In the genomic region with DNA sequence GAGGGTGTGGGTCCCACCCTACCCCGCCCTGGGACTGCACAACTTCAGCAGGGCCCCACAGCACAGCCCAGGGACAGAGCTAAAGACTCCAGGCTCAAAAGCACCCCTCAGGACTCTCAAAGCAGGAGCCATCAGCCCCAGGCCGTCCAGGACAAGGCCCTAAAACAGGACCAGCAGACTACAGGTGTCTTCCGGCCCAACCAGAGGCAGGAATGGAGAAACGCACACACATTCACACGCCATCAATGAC, we compare ENCODE assay signal across 8 cellular contexts. TPM values are rescaled to one million over a fixed set of nuclear protein-coding genes. Genes with fewer than 3 reads are reported as not detected.
DNase-seq lines count a peak whose midpoint lies in the region; ATAC-seq and TF ChIP-seq lines count a peak whose summit lies in the region.

No MANE protein-coding gene starts in this region.

- no peaks in the 10 kb centered on the region for H3K9me3 Mint-ChIP-seq in activated naive CD4-positive, alpha-beta T cell treated with anti-CD3 and anti-CD28 coated beads, Interleukin-2, amount 50 U/mL, for 72 hours
- H3K9me3 Mint-ChIP-seq in stimulated activated naive CD8-positive, alpha-beta T cell treated with anti-CD3 and anti-CD28 coated beads, Interleukin-15, Interleukin-2, amounts not matched to agents 100 ng/mL and 50 ng/mL, for 24 hours = no peaks in the 10 kb centered on the region

- H3K4me1 ChIP-seq in BLaER1 (peaks cover 90% of the 10 kb centered on the region), iPS-18a (ENCODE audit: control insufficient read depth, low read depth, low read length) (peaks cover 15% of the 10 kb centered on the region)

- peak overlapping the region; percentile 88 for H3K9ac ChIP-seq in BLaER1
- peak overlapping the region; percentile 86 for H3K9ac ChIP-seq in iPS-18a (ENCODE audit: low read length)

- no peaks in the 10 kb centered on the region for H3K9me3 ChIP-seq in BLaER1
- no peaks in the 10 kb centered on the region for H3K9me3 ChIP-seq in iPS-18a (ENCODE audit: control insufficient read depth, low read depth, low read length)

- H3K4me3 ChIP-seq in BLaER1 (peak overlapping the region; percentile 73), iPS-18a (ENCODE audit: low read length) (peak overlapping the region; percentile 70)

- H3K4me3 Mint-ChIP-seq in stimulated activated naive CD8-positive, alpha-beta T cell treated with anti-CD3 and anti-CD28 coated beads, Interleukin-15, Interleukin-2, amounts not matched to agents 100 ng/mL and 50 ng/mL, for 24 hours = peak overlapping the region; percentile 82

- peak overlapping the region; percentile 90 for H3K27ac ChIP-seq in BLaER1
- peak overlapping the region; percentile 83 for H3K27ac ChIP-seq in iPS-18a (ENCODE audit: low read length)

- peaks cover 5 to 31% of the 10 kb centered on the region in 2 donors for H3K36me3 Mint-ChIP-seq in activated naive CD4-positive, alpha-beta T cell treated with anti-CD3 and anti-CD28 coated beads, Interleukin-2, amount 50 U/mL, for 72 hours
- H3K36me3 Mint-ChIP-seq in stimulated activated naive CD8-positive, alpha-beta T cell treated with anti-CD3 and anti-CD28 coated beads, Interleukin-15, Interleukin-2, amounts not matched to agents 100 ng/mL and 50 ng/mL, for 24 hours (ENCODE audit: low read depth) = peaks cover 22% of the 10 kb centered on the region

- no peaks in the 10 kb centered on the region for H3K27me3 ChIP-seq in BLaER1
- no peaks in the 10 kb centered on the region for H3K27me3 ChIP-seq in iPS-18a (ENCODE audit: control insufficient read depth, insufficient read depth, low read length)

- H3K27me3 Mint-ChIP-seq in stimulated activated naive CD8-positive, alpha-beta T cell treated with anti-CD3 and anti-CD28 coated beads, Interleukin-15, Interleukin-2, amounts not matched to agents 100 ng/mL and 50 ng/mL, for 24 hours = no peaks in the 10 kb centered on the region

- ATAC-seq in HG02623 (IDR thresholded peaks at IDR 0.05; ENCODE audit: unreplicated experiment) (peak; percentile 8), HG03571 (IDR thresholded peaks at IDR 0.05; ENCODE audit: unreplicated experiment) (no peak), HG03457 (IDR thresholded peaks at IDR 0.05; ENCODE audit: unreplicated experiment) (no peak)
- no peak for ATAC-seq in activated naive CD4-positive, alpha-beta T cell treated with anti-CD3 and anti-CD28 coated beads, Interleukin-2, amount 50 U/mL, for 72 hours

- H3K4me2 ChIP-seq in BLaER1 = peak overlapping the region; percentile 96

- peaks cover 35% of the 10 kb centered on the region for H4K20me1 ChIP-seq in BLaER1

- TF ChIP-seq CTCF in GM13976 (IDR thresholded peaks at IDR 0.05; ENCODE audit: borderline replicate concordance, control extremely low read depth, extremely low read depth, insufficient read depth, missing control alignments) = no peak

- H3K36me3 ChIP-seq in BLaER1 (peaks cover 37% of the 10 kb centered on the region), iPS-18a (ENCODE audit: control insufficient read depth, low read depth, low read length) (peaks cover 23% of the 10 kb centered on the region)

- in situ Hi-C loops in GM13976 (cut with MboI; ENCODE audit: low sequenced_read_pairs, unreplicated experiment) = no loop called here

- peaks cover 63% of the 10 kb centered on the region for H3K4me1 Mint-ChIP-seq in stimulated activated naive CD8-positive, alpha-beta T cell treated with anti-CD3 and anti-CD28 coated beads, Interleukin-15, Interleukin-2, amounts not matched to agents 100 ng/mL and 50 ng/mL, for 24 hours (ENCODE audit: low read depth)

- no peak for DNase-seq in activated naive CD4-positive, alpha-beta T cell treated with anti-CD3 and anti-CD28 coated beads, Interleukin-2, amount 50 U/mL, for 72 hours (ENCODE audit: low spot score in 2 of 2)
- DNase-seq in GM13976 (ENCODE audit: low spot score) = no peak

- peak overlapping the region; percentile 94 to 98 for H3K27ac Mint-ChIP-seq in activated naive CD4-positive, alpha-beta T cell treated with anti-CD3 and anti-CD28 coated beads, Interleukin-2, amount 50 U/mL, for 72 hours
- peak overlapping the region; percentile 88 for H3K27ac Mint-ChIP-seq in stimulated activated naive CD8-positive, alpha-beta T cell treated with anti-CD3 and anti-CD28 coated beads, Interleukin-15, Interleukin-2, amounts not matched to agents 100 ng/mL and 50 ng/mL, for 24 hours

RNA-seq across cellular contexts. Expression of a gene that starts 26.1 kb away (rescaled TPM):
- total RNA-seq in activated naive CD4-positive, alpha-beta T cell treated with anti-CD3 and anti-CD28 coated beads, Interleukin-2, amount 50 U/mL, for 72 hours = 10 to 100 TPM; 10.1 to 15.9 TPM

RNA-seq across cellular contexts. Expression of a gene that starts 31.4 kb away (rescaled TPM):
- total RNA-seq in activated naive CD4-positive, alpha-beta T cell treated with anti-CD3 and anti-CD28 coated beads, Interleukin-2, amount 50 U/mL, for 72 hours = 10 to 100 TPM; 64.0 to 75.3 TPM

RNA-seq across cellular contexts. Expression of a gene that starts 32.5 kb away (rescaled TPM):
- total RNA-seq in activated naive CD4-positive, alpha-beta T cell treated with anti-CD3 and anti-CD28 coated beads, Interleukin-2, amount 50 U/mL, for 72 hours = 100 to 1,000 TPM; 168 to 307 TPM

RNA-seq across cellular contexts. Expression of a gene that starts 32.7 kb away (rescaled TPM):
- 10 to 100 TPM; 21.7 to 27.1 TPM for total RNA-seq in activated naive CD4-positive, alpha-beta T cell treated with anti-CD3 and anti-CD28 coated beads, Interleukin-2, amount 50 U/mL, for 72 hours

RNA-seq across cellular contexts. Expression of a gene that starts 42.7 kb away (rescaled TPM):
- 1 to 10 TPM; 3.0 to 7.3 TPM for total RNA-seq in activated naive CD4-positive, alpha-beta T cell treated with anti-CD3 and anti-CD28 coated beads, Interleukin-2, amount 50 U/mL, for 72 hours
